35 cellular contexts compared by ENCODE assay signal in genomic region chr2:157244691-157245090, GRCh38. TPM values are rescaled to one million over a fixed set of nuclear protein-coding genes. Genes with fewer than 3 reads are reported as not detected.
DNase-seq lines count a peak whose midpoint lies in the region; ATAC-seq and TF ChIP-seq lines count a peak whose summit lies in the region.
"Had no signal": no experiment of that assay in that cellular context is flagged by ENCODE, and none has a peak within 500 bp of the region (broad histone marks: within the 10 kb centered on the region; RNA-seq: fewer than 3 reads in every experiment).

No MANE protein-coding gene starts in this region.

- no CpG with 5 or more reads among the region's 4 CpGs for WGBS in IMR-90 (ENCODE audit: extremely low coverage in 2 of 2, insufficient read length in 1 of 2), 2 experiments
- 62 to 65% methylated on average over 4 of the region's 4 CpGs for WGBS in transverse colon (ENCODE audit: low coverage in 1 of 2), 2 donors

- peak overlapping the region; percentile 81 for H4K91ac ChIP-seq in IMR-90 (ENCODE audit: insufficient read depth, low read depth, low read length)

- peak overlapping the region; percentile 66 to 100 for H4K8ac ChIP-seq in IMR-90 (ENCODE audit: low read depth in 2 of 2, low read length in 2 of 2)

- H3K79me2 ChIP-seq in OCI-LY3 (ENCODE audit: low read length), result no peaks in the 10 kb centered on the region

- POLR2A ChIA-PET in IMR-90 (lab: Charles Lee; ENCODE audit: unreplicated experiment), result interaction anchor here (0.6 kb wide), 1 partner anchor 76 kb away, joined by 3 read pairs; no protein-coding TSS in a partner anchor

- peak overlapping the region; percentile 29; the same call in 1 of the 2 replicates for H3K27ac ChIP-seq in IMR-90 (ENCODE audit: insufficient read depth, low read length)
- H3K27ac ChIP-seq in OCI-LY3 (ENCODE audit: low read length), result peak overlapping the region; percentile 99
- peak overlapping the region; percentile 100 for H3K27ac ChIP-seq in foreskin keratinocyte
- H3K27ac ChIP-seq in transverse colon, result no peak overlapping the region
- H3K27ac ChIP-seq: ascending aorta, PC-9, prostate gland, tibial nerve had no signal

- peaks cover 3% of the 10 kb centered on the region; the same call in 1 of the 2 replicates for H3K9me1 ChIP-seq in IMR-90 (ENCODE audit: insufficient read depth, low read length)

- H3K9ac ChIP-seq in IMR-90 (ENCODE audit: low read depth, low read length) (no peak overlapping the region), OCI-LY3 (ENCODE audit: low read length) (peak overlapping the region; percentile 88; the same call in 1 of the 2 replicates)

- H3K36me3 ChIP-seq in IMR-90 (ENCODE audit: control insufficient read depth, insufficient read depth, low read length) (no peaks in the 10 kb centered on the region), OCI-LY3 (replicated peaks; ENCODE audit: low read depth, low read length) (peaks cover 3% of the 10 kb centered on the region), transverse colon (no peaks in the 10 kb centered on the region)
- H3K36me3 ChIP-seq: ascending aorta, BE2C, HAP-1, prostate gland, tibial nerve had no signal

- DNase-seq in G401 (ENCODE audit: low spot score) (peak; percentile 93), IMR-90 (no peak), foreskin keratinocyte (no peak), COLO829 (ENCODE audit: low spot score) (no peak), transverse colon (no peak)
- DNase-seq: activated CD4-positive, alpha-beta T cell treated with anti-CD3 and anti-CD28 coated beads, Interleukin-2, amount 50 U/mL, for 48 hours; activated gamma-delta T cell treated with Interleukin-2 at 50 U/mL for 16 hours; activated naive CD8-positive, alpha-beta T cell treated with anti-CD3 and anti-CD28 coated beads, Interleukin-2, amount 10 ng/mL, durations not matched to agents 7 days and 5 days; activated T-cell treated with anti-CD3 and anti-CD28 coated beads, Interleukin-2, amount 50 U/mL, for 48 hours; BE2C; CD8-positive, alpha-beta T cell; central memory CD4-positive, alpha-beta T cell; dermis blood vessel endothelial cell; DMS153; endodermal cell; head of caudate nucleus; midbrain; naive B cell; NCI-H1092 treated with DMSO at 0.1 percent for 48 hours; NCI-H2029 treated with DMSO at 0.1 percent for 48 hours; NK-92 treated with Interleukin-12 subunit alpha and Interleukin-12 subunit beta, amount 100 ng/mL, for 24 hours; nucleus accumbens; PC-9; Right ventricle myocardium superior; stimulated activated CD4-positive, alpha-beta T cell treated with anti-CD3 and anti-CD28 coated beads, Interleukin-4, amount 100 ng/mL, for 24 hours; T-helper 2 cell had no signal

- intact Hi-C loops in IMR-90 (cut with micrococcal nuclease) (loop anchor here (5.0 to 10.0 kb wide), 2 partner anchors 610 to 902 kb away; no protein-coding TSS in a partner anchor), transverse colon (cut with DNase I; ENCODE audit: low total_unique reads) (no loop called here)

- H3K4me2 ChIP-seq in IMR-90 (ENCODE audit: low read depth, low read length), result no peak overlapping the region
- peak overlapping the region; percentile 85 for H3K4me2 ChIP-seq in OCI-LY3 (ENCODE audit: low read length)
- H3K4me2 ChIP-seq: PC-9 had no signal

- no peak overlapping the region for H2AFZ ChIP-seq in IMR-90 (replicated peaks; ENCODE audit: low read length, poor library complexity)
- peak overlapping the region; percentile 55 for H2AFZ ChIP-seq in OCI-LY3 (ENCODE audit: low read depth, low read length)
- H2AFZ ChIP-seq: PC-9 had no signal

- H3K14ac ChIP-seq in IMR-90 (replicated peaks; ENCODE audit: low read depth, low read length), result peak overlapping the region; percentile 96; the same call in 1 of the 2 replicates

- H2AK5ac ChIP-seq in IMR-90 (ENCODE audit: low read depth, low read length), result peak overlapping the region; percentile 79; the same call in 1 of the 2 replicates

- no peaks in the 10 kb centered on the region for H3K27me3 ChIP-seq in IMR-90 (ENCODE audit: control insufficient read depth, insufficient read depth, low read length)
- H3K27me3 ChIP-seq in OCI-LY3 (ENCODE audit: low read depth, low read length), result no peaks in the 10 kb centered on the region
- H3K27me3 ChIP-seq in foreskin keratinocyte, result no peaks in the 10 kb centered on the region
- H3K27me3 ChIP-seq in transverse colon, result no peaks in the 10 kb centered on the region
- H3K27me3 ChIP-seq: ascending aorta, BE2C, tibial nerve had no signal

- no peak overlapping the region for H3K4me3 ChIP-seq in IMR-90 (ENCODE audit: insufficient read depth, low read depth, low read length)
- no peak overlapping the region for H3K4me3 ChIP-seq in OCI-LY3 (ENCODE audit: low read length)
- no peak overlapping the region for H3K4me3 ChIP-seq in transverse colon
- H3K4me3 ChIP-seq: ascending aorta, GM12878, HAP-1, PC-9, prostate gland, tibial nerve had no signal

- no peak for TF ChIP-seq RAD21 in IMR-90 (IDR thresholded peaks at IDR 0.05; ENCODE audit: low read length)

- TF ChIP-seq EP300 in transverse colon (IDR thresholded peaks at IDR 0.05; ENCODE audit: low read depth), result no peak

- peak overlapping the region; percentile 97 for H2BK5ac ChIP-seq in IMR-90 (ENCODE audit: low read depth, low read length, poor library complexity, severe bottlenecking)

- peak overlapping the region; percentile 97 for H3K4ac ChIP-seq in IMR-90 (ENCODE audit: low read depth, low read length)

- H3K23ac ChIP-seq in IMR-90 (ENCODE audit: low read depth, low read length), result peak overlapping the region; percentile 35; the same call in 1 of the 2 replicates

- dilution Hi-C loops in IMR-90 (cut with HindIII; ENCODE audit: low sequenced_read_pairs, unreplicated experiment), result no loop called here

- H2BK15ac ChIP-seq in IMR-90 (ENCODE audit: low read depth, low read length), result peak overlapping the region; percentile 96; the same call in 2 of the 3 replicates

- in situ Hi-C loops in G401 (cut with HindIII; ENCODE audit: low sequenced_read_pairs) (no loop called here), IMR-90 (cut with MboI; ENCODE audit: low sequenced_read_pairs) (no loop called here), transverse colon (cut with MboI; ENCODE audit: low pct_ligation_motif_present in 1 of 4, low pct_unique_long_range_greater_than_20kb in 1 of 4, low sequenced_read_pairs in 3 of 4) (no loop called here)

- H4K5ac ChIP-seq in IMR-90 (ENCODE audit: low read depth, low read length), result peak overlapping the region; percentile 98

- H4K20me1 ChIP-seq in IMR-90 (ENCODE audit: insufficient read depth, low read length), result no peaks in the 10 kb centered on the region
- no peaks in the 10 kb centered on the region for H4K20me1 ChIP-seq in OCI-LY3 (ENCODE audit: insufficient read depth, low read length)

- CTCF ChIA-PET in IMR-90 (lab: Yijun Ruan, JAX), result interaction anchor here (0.7 kb wide), 1 partner anchor 1047 kb away, joined by 3 read pairs; no protein-coding TSS in a partner anchor

- no peak overlapping the region for H2AK9ac ChIP-seq in IMR-90 (replicated peaks; ENCODE audit: low read depth, low read length, poor library complexity)

- peak overlapping the region; percentile 99; the same call in 1 of the 2 replicates for H3K18ac ChIP-seq in IMR-90 (ENCODE audit: low read depth, low read length)

- H3K56ac ChIP-seq in IMR-90 (ENCODE audit: extremely low read depth, insufficient read depth, low read length), result no peak overlapping the region

- BruUV-seq in IMR-90 (replicated peaks; lab: Mats Ljungman, UMichigan), result no TSS peak

- peaks cover 0 to 6% of the 10 kb centered on the region in 2 experiments; a peak in 1 of 4 replicates for H3K79me1 ChIP-seq in IMR-90 (ENCODE audit: low read depth in 1 of 2, low read length in 2 of 2)

- H3K4me1 ChIP-seq in IMR-90 (ENCODE audit: control insufficient read depth, insufficient read depth, low read length) (peaks cover 17% of the 10 kb centered on the region), OCI-LY3 (ENCODE audit: low read length) (peaks cover 58% of the 10 kb centered on the region), foreskin keratinocyte (peaks cover 23% of the 10 kb centered on the region), transverse colon (peaks cover 0 to 5% (median 0%) of the 10 kb centered on the region in 4 donors)
- H3K4me1 ChIP-seq: ascending aorta, BE2C, prostate gland had no signal

- no peaks in the 10 kb centered on the region for H3K9me3 ChIP-seq in IMR-90 (ENCODE audit: control insufficient read depth, insufficient read depth, low read length)
- no peaks in the 10 kb centered on the region for H3K9me3 ChIP-seq in OCI-LY3 (ENCODE audit: insufficient read depth, low read length)
- no peaks in the 10 kb centered on the region for H3K9me3 ChIP-seq in transverse colon
- H3K9me3 ChIP-seq: ascending aorta, BE2C, HAP-1, prostate gland, tibial nerve had no signal

- H2BK20ac ChIP-seq in IMR-90 (ENCODE audit: low read depth, low read length), result peak overlapping the region; percentile 90

- ATAC-seq in IMR-90 (ENCODE audit: low read depth) (no peak), foreskin keratinocyte (no peak), GM19467 (IDR thresholded peaks at IDR 0.05; ENCODE audit: unreplicated experiment) (no peak)
- ATAC-seq: activated CD4-positive, CD25-positive, alpha-beta regulatory T cell treated with anti-CD3 and anti-CD28 coated beads, Interleukin-2, amount 50 U/mL, for 24 hours; CD8-positive, alpha-beta T cell; esophagus mucosa; GM12878 had no signal

- TF ChIP-seq POLR2A in IMR-90 (IDR thresholded peaks at IDR 0.05; ENCODE audit: low read depth, low read length) (no peak), transverse colon (IDR thresholded peaks at IDR 0.05) (no peak)

- H2BK120ac ChIP-seq in IMR-90 (ENCODE audit: low read depth, low read length), result peak overlapping the region; percentile 98

- no peak for TF ChIP-seq CTCF in IMR-90 (conservative IDR thresholded peaks at IDR 0.05; ENCODE audit: low read depth, low read length)
- no peak for TF ChIP-seq CTCF in OCI-LY3 (IDR thresholded peaks at IDR 0.05; ENCODE audit: low read depth, low read length)
- no peak for TF ChIP-seq CTCF in foreskin keratinocyte (conservative IDR thresholded peaks at IDR 0.05)
- no peak for TF ChIP-seq CTCF in transverse colon (IDR thresholded peaks at IDR 0.05)

TF ChIP-seq in IMR-90, 13 proteins besides CTCF, POLR2A, EP300 and RAD21 (continues in another document):
- TF ChIP-seq FOS (IDR thresholded peaks at IDR 0.05; ENCODE audit: low read depth, low read length), result no peak

RNA-seq across cellular contexts. Expression of gene GALNT5, which starts 12.8 kb away (rescaled TPM):
- not detected in 2 replicates for total RNA-seq in G401 (2014; rRNA removed; shearing (Covaris generic))
- total RNA-seq in IMR-90 (2012; rRNA removed) (63.3 and 73.6 TPM in 2 replicates), foreskin keratinocyte (10.2 and 14.4 TPM in 2 replicates), transverse colon (10 to 100 TPM in 3 of 4 donors, 1 to 10 TPM in 1; 7.5 to 34.0 (median 14.0) TPM)
- polyA plus RNA-seq in IMR-90 (2012; rRNA removed) (28.9 and 36.3 TPM in 2 replicates), foreskin keratinocyte (2.6 and 4.4 TPM in 2 replicates)
- 7.2 and 7.9 TPM in 2 replicates for polyA plus RNA-seq in IMR-90 (2012; cell fraction: cytosol; rRNA removed)
- 4.0 and 36.8 TPM in 2 replicates for polyA plus RNA-seq in IMR-90 (2012; cell fraction: nucleus; rRNA removed; ENCODE audit: low replicate concordance)
- total RNA-seq: activated naive CD8-positive, alpha-beta T cell treated with anti-CD3 and anti-CD28 coated beads, Interleukin-2, amount 10 ng/mL, durations not matched to agents 7 days and 5 days; CD8-positive, alpha-beta T cell had no signal

Comparison
In these comparisons a context has a peak if more than half of its experiments do, and no peak if none do; other contexts are left out.
1. H3K27ac ChIP-seq: peak in IMR-90 (single experiment), OCI-LY3 (single experiment) and foreskin keratinocyte (single experiment); none in transverse colon (0 of 4).